In genomic region chr5:60458669-60459068, GRCh38 we compare ENCODE assay signal across 32 cellular contexts.
"Had no signal": no experiment of that assay in that cellular context is flagged by ENCODE, and none has a peak within 500 bp of the region (broad histone marks: within the 10 kb centered on the region; RNA-seq: fewer than 3 reads in every experiment).

No MANE protein-coding gene starts in this region.

- H3K36me3 ChIP-seq: adrenal gland, breast epithelium had no signal

- ATAC-seq: activated CD4-positive, alpha-beta T cell treated with anti-CD3 and anti-CD28 coated beads for 36 hours; activated CD4-positive, CD25-positive, alpha-beta regulatory T cell treated with anti-CD3 and anti-CD28 coated beads, Interleukin-2, amount 50 U/mL, for 24 hours; activated CD8-positive, alpha-beta T cell treated with anti-CD3 and anti-CD28 coated beads, Interleukin-2, amount 10 ng/mL, durations not matched to agents 7 days and 5 days; activated naive CD4-positive, alpha-beta T cell treated with anti-CD3 and anti-CD28 coated beads, Interleukin-2, amount 50 U/mL, for 72 hours; body of pancreas; PC-3; Right ventricle myocardium inferior had no signal

- H3K27ac ChIP-seq: adrenal gland, body of pancreas, breast epithelium, RWPE1 had no signal

- DNase-seq: activated CD4-positive, alpha-beta T cell treated with anti-CD3 and anti-CD28 coated beads for 36 hours; activated CD4-positive, alpha-beta T cell treated with anti-CD3 and anti-CD28 coated beads, Interleukin-2, amount 10 ng/mL, durations not matched to agents 7 days and 5 days; activated CD4-positive, alpha-beta T cell treated with anti-CD3 and anti-CD28 coated beads, Interleukin-2, amount 50 U/mL, for 48 hours; activated CD8-positive, alpha-beta T cell treated with anti-CD3 and anti-CD28 coated beads, Interleukin-2, amount 10 ng/mL, durations not matched to agents 7 days and 5 days; activated gamma-delta T cell treated with Interleukin-2 at 50 U/mL for 16 hours; activated naive CD4-positive, alpha-beta T cell treated with anti-CD3 and anti-CD28 coated beads for 36 hours; activated T-cell treated with anti-CD3 and anti-CD28 coated beads, Interleukin-2, amount 50 U/mL, for 24 hours; adrenal gland; body of pancreas; central memory CD4-positive, alpha-beta T cell; Karpas-422; KBM-7; NCI-H1105; NCI-H1417 treated with DMSO at 0.1 percent for 48 hours; NCI-H187 treated with DMSO at 0.1 percent for 48 hours; NCI-H2081 treated with DMSO at 0.1 percent for 48 hours; NCI-H226; NCI-H446 treated with DMSO at 0.1 percent for 48 hours; NCI-H524; NCI-H69; NCI-H82; PC-3; SIG-M5; T1000 had no signal

- H3K4me1 ChIP-seq: adrenal gland, body of pancreas, breast epithelium had no signal

- H3K27me3 ChIP-seq: adrenal gland, body of pancreas, breast epithelium had no signal

- H3K9me3 ChIP-seq: adrenal gland, body of pancreas, breast epithelium had no signal

- FAIRE-seq: astrocyte, RCC 7860, TTC549 had no signal

- H3K4me3 ChIP-seq: adrenal gland, body of pancreas, breast epithelium had no signal
